ENCODE assay signal across 8 cellular contexts in genomic region chr12:7642876-7643309, GRCh38. TPM values are rescaled to one million over a fixed set of nuclear protein-coding genes. Genes with fewer than 3 reads are reported as not detected.
A peak's percentile ranks its signal among the peaks of the same experiment; 100 is the strongest.
DNase-seq lines count a peak whose midpoint lies in the region; ATAC-seq and TF ChIP-seq lines count a peak whose summit lies in the region.

No MANE protein-coding gene starts in this region.

- H3K27me3 ChIP-seq in Caco-2 (replicated peaks; ENCODE audit: control insufficient read depth, insufficient read depth, low read length) (no peaks in the 10 kb centered on the region), kidney epithelial cell (ENCODE audit: control insufficient read depth, insufficient read depth, low read length) (no peaks in the 10 kb centered on the region), uterus (no peaks in the 10 kb centered on the region)

- no TSS peak for BruUV-seq in Caco-2 (replicated peaks; lab: Mats Ljungman, UMichigan)

- H3K4me3 Mint-ChIP-seq in Caco-2 (ENCODE audit: unreplicated experiment), result no peak overlapping the region

- POLR2A ChIA-PET in Caco-2 (lab: Charles Lee) (no interaction called here), HEK293T (lab: Yijun Ruan, JAX) (no interaction called here)

- no peaks in the 10 kb centered on the region for H3K36me3 ChIP-seq in Caco-2 (ENCODE audit: control insufficient read depth, insufficient read depth, low read length)
- H3K36me3 ChIP-seq in kidney epithelial cell (ENCODE audit: control insufficient read depth, insufficient read depth, low read length), result no peaks in the 10 kb centered on the region
- H3K36me3 ChIP-seq in uterus, result no peaks in the 10 kb centered on the region

- H3K36me3 Mint-ChIP-seq in Caco-2 (ENCODE audit: insufficient read depth, unreplicated experiment), result peaks cover 6% of the 10 kb centered on the region

- H3K4me1 Mint-ChIP-seq in Caco-2 (ENCODE audit: low read depth, unreplicated experiment), result peaks cover 43% of the 10 kb centered on the region

- CTCF ChIA-PET in Caco-2 (lab: Charles Lee), result interaction anchor here (0.6 to 3.0 kb wide), 7 partner anchors 17 to 589 kb away, joined by 3 to 11 read pairs (median 3); no protein-coding TSS in a partner anchor
- CTCF ChIA-PET in HEK293T (lab: Yijun Ruan, JAX), result interaction anchor here (0.6 to 2.7 kb wide), 14 partner anchors 9 to 656 kb away, joined by 3 to 12 read pairs (median 4); no protein-coding TSS in a partner anchor

- ATAC-seq in GM18520 (IDR thresholded peaks at IDR 0.05; ENCODE audit: unreplicated experiment), result no peak

- TF ChIP-seq CTCF in Caco-2 (IDR thresholded peaks at IDR 0.05; ENCODE audit: insufficient read depth in 1 of 2, low read depth in 1 of 2, low read length in 1 of 2, severe bottlenecking in 1 of 2, unreplicated experiment in 1 of 2) (peak; percentile 60 to 95), WI38 (IDR thresholded peaks at IDR 0.05; ENCODE audit: low read depth, low read length) (0 out of 2 replicates have a peak, but pooled peaks have one; percentile 24), kidney epithelial cell (IDR thresholded peaks at IDR 0.05; ENCODE audit: insufficient read depth, low read length, poor library complexity, severe bottlenecking) (peak; percentile 24), uterus (IDR thresholded peaks at IDR 0.05) (no peak)

- peaks cover 35% of the 10 kb centered on the region for H3K4me1 ChIP-seq in Caco-2
- H3K4me1 ChIP-seq in uterus, result no peaks in the 10 kb centered on the region

- TF ChIP-seq POLR2A in uterus (IDR thresholded peaks at IDR 0.05), result no peak

- H3K9me3 ChIP-seq in Caco-2, result no peaks in the 10 kb centered on the region
- H3K9me3 ChIP-seq in uterus, result no peaks in the 10 kb centered on the region

- H3K4me3 ChIP-seq in Caco-2 (ENCODE audit: low read depth, low read length) (no peak overlapping the region), WI38 (ENCODE audit: low read depth, low read length) (no peak overlapping the region), kidney epithelial cell (ENCODE audit: low read depth, low read length) (no peak overlapping the region), uterus (no peak overlapping the region)

- peak overlapping the region; percentile 45 for H3K27ac Mint-ChIP-seq in Caco-2 (ENCODE audit: unreplicated experiment)

- H3K27me3 Mint-ChIP-seq in Caco-2 (ENCODE audit: insufficient read depth, unreplicated experiment), result no peaks in the 10 kb centered on the region

- DNase-seq in Caco-2, result peak; percentile 58 to 65
- DNase-seq in HEK293T (ENCODE audit: extremely low spot score), result no peak
- DNase-seq in kidney epithelial cell (ENCODE audit: low read depth), result no peak
- no peak for DNase-seq in NCI-H510A treated with DMSO at 0.1 percent for 48 hours (lab: John Stamatoyannopoulos, UW)
- DNase-seq in NCI-H446 treated with DMSO at 0.1 percent for 48 hours (lab: John Stamatoyannopoulos, UW), result no peak
- no peak for DNase-seq in uterus

- intact Hi-C loops in Caco-2 (cut with micrococcal nuclease; ENCODE audit: unreplicated experiment) (no loop called here), uterus (cut with DNase I; ENCODE audit: low total_unique reads) (no loop called here)

- H3K9me3 Mint-ChIP-seq in Caco-2 (ENCODE audit: unreplicated experiment), result no peaks in the 10 kb centered on the region

- no peak overlapping the region for H3K27ac ChIP-seq in uterus

TF ChIP-seq in HEK293T, 16 proteins besides CTCF, POLR2A, EP300 and RAD21:
- TF ChIP-seq L3MBTL2 (conservative IDR thresholded peaks at IDR 0.05), result no peak
- peak; percentile 76; the same call in 1 of the 2 replicates for TF ChIP-seq NFRKB (IDR thresholded peaks at IDR 0.05)
- TF ChIP-seq TARDBP (IDR thresholded peaks at IDR 0.05), result no peak

RNA-seq across cellular contexts. Expression of gene APOBEC1, which starts 22.8 kb away (rescaled TPM):
- not detected in 2 replicates for total RNA-seq in Caco-2 (2022)
- total RNA-seq in kidney epithelial cell, result not detected in 2 replicates
- not detected for total RNA-seq in uterus

RNA-seq across cellular contexts. Expression of gene GDF3, which starts 52.7 kb away (rescaled TPM):
- total RNA-seq in Caco-2 (2022), result 0.41 TPM in 1 of 2 replicates, not detected in the other
- total RNA-seq in kidney epithelial cell, result not detected in 2 replicates
- not detected for total RNA-seq in uterus

Comparison
In these comparisons a context has a peak if more than half of its experiments do, and no peak if none do; other contexts are left out.
1. DNase-seq: peak in Caco-2 (2 of 2); none in HEK293T (single experiment), kidney epithelial cell (single experiment), NCI-H510A treated with DMSO at 0.1 percent for 48 hours (single experiment), NCI-H446 treated with DMSO at 0.1 percent for 48 hours (single experiment) and uterus (0 of 2).
2. CTCF ChIP-seq: peak in Caco-2 (2 of 2), WI38 (single experiment) and kidney epithelial cell (single experiment); none in uterus (0 of 4).